Comparison of ENCODE assay signal across 1 cellular context in the genomic region with DNA sequence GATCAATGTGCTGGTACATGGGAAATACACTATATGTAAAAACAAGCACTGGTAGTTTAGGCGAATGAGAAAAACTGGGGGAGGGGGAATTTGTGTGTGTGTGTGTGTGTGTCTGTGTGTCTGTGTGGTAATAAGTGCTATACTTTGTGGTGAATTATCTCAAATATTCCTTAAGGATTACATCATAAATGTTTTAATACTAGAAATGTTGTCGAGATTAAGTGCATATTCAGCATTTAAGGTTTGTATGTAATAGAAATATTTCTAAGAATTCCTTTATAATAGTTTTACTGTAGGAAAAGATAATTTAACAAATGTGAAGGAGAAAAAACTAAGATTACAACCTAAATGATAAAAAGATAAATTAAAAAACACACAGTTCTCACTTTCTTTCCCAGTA.
TF ChIP-seq lines count a peak whose summit lies in the region.

No MANE protein-coding gene starts in this region.

TF ChIP-seq in K562, 482 proteins besides CTCF, POLR2A, EP300 and RAD21 (continued from another document):
- TF ChIP-seq, protein P1, sequence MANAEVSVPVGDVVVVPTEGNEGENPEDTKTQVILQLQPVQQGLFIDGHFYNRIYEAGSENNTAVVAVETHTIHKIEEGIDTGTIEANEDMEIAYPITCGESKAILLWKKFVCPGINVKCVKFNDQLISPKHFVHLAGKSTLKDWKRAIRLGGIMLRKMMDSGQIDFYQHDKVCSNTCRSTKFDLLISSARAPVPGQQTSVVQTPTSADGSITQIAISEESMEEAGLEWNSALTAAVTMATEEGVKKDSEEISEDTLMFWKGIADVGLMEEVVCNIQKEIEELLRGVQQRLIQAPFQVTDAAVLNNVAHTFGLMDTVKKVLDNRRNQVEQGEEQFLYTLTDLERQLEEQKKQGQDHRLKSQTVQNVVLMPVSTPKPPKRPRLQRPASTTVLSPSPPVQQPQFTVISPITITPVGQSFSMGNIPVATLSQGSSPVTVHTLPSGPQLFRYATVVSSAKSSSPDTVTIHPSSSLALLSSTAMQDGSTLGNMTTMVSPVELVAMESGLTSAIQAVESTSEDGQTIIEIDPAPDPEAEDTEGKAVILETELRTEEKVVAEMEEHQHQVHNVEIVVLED (CRISPR knock-in tag; IDR thresholded peaks at IDR 0.05): no peak
